Comparison of ENCODE assay signal across 8 cellular contexts in the genomic region with DNA sequence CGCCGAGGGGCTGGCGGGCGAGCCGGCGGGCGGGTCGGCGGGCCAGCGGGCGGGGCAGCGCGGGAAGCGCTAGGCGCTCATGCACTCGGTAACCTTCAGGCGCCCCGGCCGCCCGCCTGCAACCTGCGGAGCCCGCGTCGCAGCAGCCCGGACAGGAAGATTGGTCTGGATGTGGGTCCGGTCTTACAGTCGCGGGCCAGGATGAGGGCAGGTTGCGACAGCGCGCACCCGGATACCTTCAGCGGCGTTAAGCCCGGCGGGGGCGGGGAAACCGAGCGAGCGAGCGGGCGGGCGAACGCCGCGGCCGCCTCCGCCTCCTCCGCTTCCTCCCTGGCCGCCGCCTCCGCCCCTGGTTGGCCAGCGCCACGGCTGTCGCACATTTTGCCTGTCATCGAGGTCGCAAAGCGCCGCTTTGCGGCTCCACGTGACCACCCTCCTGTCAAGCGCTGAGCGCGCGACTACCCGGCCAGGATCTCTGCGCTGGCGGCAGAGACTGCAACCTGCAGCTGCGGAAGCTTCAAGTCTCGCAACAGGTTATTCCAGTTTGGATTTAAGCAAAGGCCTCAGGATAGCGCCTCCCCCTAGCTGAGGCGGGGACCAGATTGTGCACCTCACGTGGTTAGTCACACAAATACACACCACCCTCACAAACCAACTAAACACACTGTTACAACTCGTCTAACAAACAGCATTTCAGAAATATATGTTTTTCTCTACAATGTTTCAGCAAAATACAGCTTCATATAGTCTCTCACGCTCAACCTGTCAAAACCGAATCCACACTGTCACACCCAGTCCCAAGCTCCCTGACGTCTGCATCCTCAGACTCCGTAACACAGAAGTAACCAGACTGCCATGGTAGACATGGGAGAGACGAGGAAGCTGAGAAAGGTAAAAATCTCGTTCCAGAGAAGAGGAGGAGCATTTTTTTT. TPM values are rescaled to one million over a fixed set of nuclear protein-coding genes. Genes with fewer than 3 reads are reported as not detected.
DNase-seq lines count a peak whose midpoint lies in the region; ATAC-seq and TF ChIP-seq lines count a peak whose summit lies in the region.

Gene FAF1, minus strand, starts transcription at position 355 of the 932 bp plus-strand sequence. CDS start 456 bp downstream, outside the sequence.

- peak; percentile 84 for ATAC-seq in HG02588 (IDR thresholded peaks at IDR 0.05; ENCODE audit: unreplicated experiment)
- peak; percentile 91 for ATAC-seq in activated naive CD8-positive, alpha-beta T cell treated with anti-CD3 and anti-CD28 coated beads, Interleukin-2, amount 10 ng/mL, durations not matched to agents 7 days and 5 days (ENCODE audit: low read depth)
- ATAC-seq in Right ventricle myocardium inferior = peak; percentile 98

- H3K27me3 ChIP-seq in ovary = no peaks in the 10 kb centered on the region
- no peaks in the 10 kb centered on the region for H3K27me3 ChIP-seq in thyroid gland

- H3K36me3 ChIP-seq in ovary (no peaks in the 10 kb centered on the region), thyroid gland (no peaks in the 10 kb centered on the region)

- peak; percentile 96 for DNase-seq in NCI-H1048 (lab: John Stamatoyannopoulos, UW)
- peak; percentile 96 for DNase-seq in SKM-1 treated with dmso at 0.1 percent for 144 hours (lab: John Stamatoyannopoulos, UW; ENCODE audit: unreplicated experiment)
- DNase-seq in activated naive CD8-positive, alpha-beta T cell treated with anti-CD3 and anti-CD28 coated beads, Interleukin-2, amount 10 ng/mL, durations not matched to agents 7 days and 5 days = peak; percentile 98
- peak; percentile 99 for DNase-seq in Right ventricle myocardium inferior (ENCODE audit: missing footprints)
- peak; percentile 94 to 97 (median 95) for DNase-seq in ovary
- DNase-seq in thyroid gland = peak; percentile 98

- H3K36me3 Mint-ChIP-seq in activated naive CD8-positive, alpha-beta T cell treated with anti-CD3 and anti-CD28 coated beads, Interleukin-2, amount 10 ng/mL, durations not matched to agents 7 days and 5 days = peaks cover 1% of the 10 kb centered on the region

- H3K27me3 Mint-ChIP-seq in activated naive CD8-positive, alpha-beta T cell treated with anti-CD3 and anti-CD28 coated beads, Interleukin-2, amount 10 ng/mL, durations not matched to agents 7 days and 5 days = peaks cover 2% of the 10 kb centered on the region

- peak; percentile 94 for TF ChIP-seq POLR2A in GM10847 (IDR thresholded peaks at IDR 0.05; ENCODE audit: extremely low read depth, insufficient read length)
- TF ChIP-seq POLR2A in ovary (IDR thresholded peaks at IDR 0.05) = peak; percentile 69
- peak; percentile 20 to 90 for TF ChIP-seq POLR2A in thyroid gland (IDR thresholded peaks at IDR 0.05)

- peak within 1 kb of the TSS; percentile 97 for H3K4me3 Mint-ChIP-seq in activated naive CD8-positive, alpha-beta T cell treated with anti-CD3 and anti-CD28 coated beads, Interleukin-2, amount 10 ng/mL, durations not matched to agents 7 days and 5 days

- H3K9me3 ChIP-seq in ovary = no peaks in the 10 kb centered on the region
- no peaks in the 10 kb centered on the region for H3K9me3 ChIP-seq in thyroid gland

- H3K9me3 Mint-ChIP-seq in activated naive CD8-positive, alpha-beta T cell treated with anti-CD3 and anti-CD28 coated beads, Interleukin-2, amount 10 ng/mL, durations not matched to agents 7 days and 5 days = no peaks in the 10 kb centered on the region

- peaks cover 18% of the 10 kb centered on the region for H3K4me1 Mint-ChIP-seq in activated naive CD8-positive, alpha-beta T cell treated with anti-CD3 and anti-CD28 coated beads, Interleukin-2, amount 10 ng/mL, durations not matched to agents 7 days and 5 days

- TF ChIP-seq EP300 in ovary (IDR thresholded peaks at IDR 0.05) = no peak

- POLR2A ChIA-PET in activated naive CD8-positive, alpha-beta T cell treated with anti-CD3 and anti-CD28 coated beads, Interleukin-2, amount 10 ng/mL, durations not matched to agents 7 days and 5 days (lab: Charles Lee) = interaction anchor here (0.6 to 3.3 kb wide), 6 partner anchors 9 to 276 kb away, joined by 3 to 80 read pairs (median 4); partner anchors contain the start of genes CDKN2C and RNF11

- H3K4me1 ChIP-seq in ovary (ENCODE audit: insufficient read depth) = no peaks in the 10 kb centered on the region
- peaks cover 20 to 23% of the 10 kb centered on the region in 2 donors for H3K4me1 ChIP-seq in thyroid gland

- 0 to 1% (median 1%) methylated on average over 31 to 80 of the region's 80 CpGs for WGBS in ovary, 3 donors
- WGBS in thyroid gland, 2 donors = 0 to 1% methylated on average over 11 to 19 of the region's 80 CpGs

- H3K4me3 ChIP-seq in ovary (peak within 1 kb of the TSS; percentile 70), thyroid gland (replicated peaks in 1 of 3) (peak within 1 kb of the TSS; percentile 43 to 61 (median 51))

- peak within 1 kb of the TSS; percentile 94 for H3K27ac Mint-ChIP-seq in activated naive CD8-positive, alpha-beta T cell treated with anti-CD3 and anti-CD28 coated beads, Interleukin-2, amount 10 ng/mL, durations not matched to agents 7 days and 5 days

- intact Hi-C loops in Right ventricle myocardium inferior (cut with DNase I) (no loop called here), ovary (cut with DNase I) (no loop called here), thyroid gland (cut with DNase I) (no loop called here)

- peak within 1 kb of the TSS in 1 of 2 donors; percentile 71 for H3K27ac ChIP-seq in ovary
- H3K27ac ChIP-seq in thyroid gland = peak within 1 kb of the TSS; percentile 10 to 87 (median 78)

- TF ChIP-seq CTCF in ovary (IDR thresholded peaks at IDR 0.05) (peak; percentile 20 to 61 (median 35)), thyroid gland (IDR thresholded peaks at IDR 0.05) (peak in 4 of 6 experiments; percentile 29 to 60 (median 44))

RNA-seq across cellular contexts. Expression of gene FAF1, which starts in this region (rescaled TPM):
- 10 to 100 TPM; 70.3 to 75.2 TPM for total RNA-seq in activated naive CD8-positive, alpha-beta T cell treated with anti-CD3 and anti-CD28 coated beads, Interleukin-2, amount 10 ng/mL, durations not matched to agents 7 days and 5 days
- total RNA-seq in Right ventricle myocardium inferior (80.4 TPM), ovary (10 to 100 TPM; 23.1 to 76.0 (median 57.1) TPM), thyroid gland (10 to 100 TPM; 47.1 to 87.0 (median 79.4) TPM)
- polyA plus RNA-seq in ovary = 10 to 100 TPM; 32.8 to 67.6 TPM
